ENCODE assay signal across 26 cellular contexts in the genomic region with DNA sequence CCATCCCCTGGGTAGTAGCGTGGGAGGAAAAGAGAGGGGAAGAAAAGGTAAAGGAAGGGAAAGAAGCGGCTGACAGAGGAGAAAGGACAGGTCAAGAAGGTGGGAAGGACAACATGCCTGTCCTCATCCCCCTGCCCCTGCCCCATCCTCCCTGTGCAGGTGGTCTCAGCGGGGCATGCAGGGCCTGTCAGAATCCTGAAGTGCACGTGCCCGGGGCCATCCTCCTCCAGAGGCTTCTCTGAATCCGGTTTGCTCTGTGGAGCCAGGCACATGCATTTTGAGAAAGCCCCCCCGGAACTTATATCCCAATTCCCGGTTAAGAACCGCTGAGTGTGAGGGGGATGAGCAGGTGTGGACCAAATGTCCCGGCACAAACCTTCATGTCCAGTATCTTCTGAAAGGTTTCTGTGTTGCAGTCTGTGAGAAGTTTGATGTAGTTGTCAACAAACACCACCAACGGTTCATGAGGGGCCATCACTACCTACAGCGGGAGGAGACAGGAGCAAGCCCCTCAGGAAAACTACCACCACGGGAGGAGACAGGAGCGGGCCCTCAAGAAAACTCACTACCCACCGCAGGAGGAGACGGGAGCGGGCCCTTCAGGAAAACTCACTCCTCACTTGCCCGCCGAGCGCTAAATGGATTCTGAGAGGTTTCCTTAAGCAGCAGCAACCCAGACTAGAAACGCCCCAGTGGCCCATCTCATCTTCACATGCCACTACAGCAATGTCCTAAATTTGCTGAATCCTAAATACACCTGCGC.
DNase-seq lines count a peak whose midpoint lies in the region; ATAC-seq, FAIRE-seq and TF ChIP-seq lines count a peak whose summit lies in the region.
"Had no signal": no experiment of that assay in that cellular context is flagged by ENCODE, and none has a peak within 500 bp of the region (broad histone marks: within the 10 kb centered on the region; RNA-seq: fewer than 3 reads in every experiment).

No MANE protein-coding gene starts in this region.

- H3K36me3 ChIP-seq in upper lobe of left lung = peaks cover 0 to 39% (median 24%) of the 10 kb centered on the region in 4 donors
- H3K36me3 ChIP-seq: SJCRH30 had no signal

- peak overlapping the region; percentile 81 for H3K27ac Mint-ChIP-seq in activated CD4-positive, alpha-beta T cell treated with anti-CD3 and anti-CD28 coated beads, Interleukin-2, amount 10 ng/mL, durations not matched to agents 7 days and 5 days
- peak overlapping the region in 3 of 5 experiments; percentile 20 to 57 (median 45) for H3K27ac Mint-ChIP-seq in brain
- H3K27ac Mint-ChIP-seq in neural crest cell (ENCODE audit: unreplicated experiment) = peak overlapping the region; percentile 75

- H3K4me3 Mint-ChIP-seq in activated CD4-positive, alpha-beta T cell treated with anti-CD3 and anti-CD28 coated beads, Interleukin-2, amount 10 ng/mL, durations not matched to agents 7 days and 5 days = no peak overlapping the region
- H3K4me3 Mint-ChIP-seq in brain = no peak overlapping the region
- no peak overlapping the region for H3K4me3 Mint-ChIP-seq in neural crest cell
- H3K4me3 Mint-ChIP-seq: CD4-positive, alpha-beta memory T cell had no signal

- DNase-seq in activated CD4-positive, alpha-beta T cell treated with anti-CD3 and anti-CD28 coated beads, Interleukin-2, amount 10 ng/mL, durations not matched to agents 7 days and 5 days = no peak
- no peak for DNase-seq in activated CD4-positive, alpha-beta T cell treated with anti-CD3 and anti-CD28 coated beads, Interleukin-2, amount 50 U/mL, for 1 hour
- DNase-seq in neural crest cell (ENCODE audit: low read depth, low spot score) (no peak), upper lobe of left lung (no peak), GM12891 (ENCODE audit: insufficient read length, low spot score) (no peak), SW480 (ENCODE audit: low spot score) (no peak)
- DNase-seq: ACHN; Caco-2; CD4-positive, alpha-beta memory T cell; DMS 273 treated with DMSO at 0.1 percent for 48 hours; DMS79 treated with DMSO at 0.1 percent for 48 hours; GOT3; NCI-H1092 treated with DMSO at 0.1 percent for 48 hours; NCI-H146; NCI-H2029 treated with DMSO at 0.1 percent for 48 hours; NCI-H345; NCI-H524; NCI-H774; NK-92 treated with Interleukin-12 subunit alpha and Interleukin-12 subunit beta, amount 100 ng/mL, for 24 hours; Peyer's patch; SJCRH30 had no signal

- H3K4me1 Mint-ChIP-seq in activated CD4-positive, alpha-beta T cell treated with anti-CD3 and anti-CD28 coated beads, Interleukin-2, amount 10 ng/mL, durations not matched to agents 7 days and 5 days = peaks cover 11% of the 10 kb centered on the region
- H3K4me1 Mint-ChIP-seq in brain = peaks cover 24% of the 10 kb centered on the region
- H3K4me1 Mint-ChIP-seq in neural crest cell = peaks cover 14% of the 10 kb centered on the region

- no peaks in the 10 kb centered on the region for H3K27me3 ChIP-seq in upper lobe of left lung
- H3K27me3 ChIP-seq: BLaER1, Peyer's patch, SJCRH30 had no signal

- no peaks in the 10 kb centered on the region for H3K9me3 Mint-ChIP-seq in activated CD4-positive, alpha-beta T cell treated with anti-CD3 and anti-CD28 coated beads, Interleukin-2, amount 10 ng/mL, durations not matched to agents 7 days and 5 days
- H3K9me3 Mint-ChIP-seq in brain (peaks cover 0 to 7% (median 0%) of the 10 kb centered on the region in 5 experiments), neural crest cell (no peaks in the 10 kb centered on the region)

- no peak for TF ChIP-seq CTCF in brain (conservative IDR thresholded peaks at IDR 0.05)
- no peak for TF ChIP-seq CTCF in neural crest cell (conservative IDR thresholded peaks at IDR 0.05)
- no peak for TF ChIP-seq CTCF in upper lobe of left lung (IDR thresholded peaks at IDR 0.05)

- CTCF ChIA-PET in activated CD4-positive, alpha-beta T cell treated with anti-CD3 and anti-CD28 coated beads, Interleukin-2, amount 10 ng/mL, durations not matched to agents 7 days and 5 days (lab: Charles Lee) = no interaction called here

- peak overlapping the region; percentile 2 to 64 (median 20) for H3K27ac ChIP-seq in upper lobe of left lung
- H3K27ac ChIP-seq: 22Rv1, BLaER1, KMS-11, Peyer's patch, SJCRH30 had no signal

- 89 to 91% methylated on average over 18 to 22 of the region's 22 CpGs for WGBS in upper lobe of left lung, 2 donors

- no peaks in the 10 kb centered on the region for H3K27me3 Mint-ChIP-seq in activated CD4-positive, alpha-beta T cell treated with anti-CD3 and anti-CD28 coated beads, Interleukin-2, amount 10 ng/mL, durations not matched to agents 7 days and 5 days
- H3K27me3 Mint-ChIP-seq in brain = no peaks in the 10 kb centered on the region
- no peaks in the 10 kb centered on the region for H3K27me3 Mint-ChIP-seq in neural crest cell (ENCODE audit: low read depth)
- H3K27me3 Mint-ChIP-seq: CD4-positive, alpha-beta memory T cell had no signal

- no peak overlapping the region for H3K4me3 ChIP-seq in upper lobe of left lung
- H3K4me3 ChIP-seq: BLaER1, Peyer's patch, SJCRH30 had no signal

- ATAC-seq in upper lobe of left lung (ENCODE audit: low FRiP score in 2 of 2) (no peak), GM18870 (IDR thresholded peaks at IDR 0.05; ENCODE audit: unreplicated experiment) (no peak)

- FAIRE-seq in GM12891 (lab: Jason Lieb, UNC) = no peak

- TF ChIP-seq POLR2A in upper lobe of left lung (IDR thresholded peaks at IDR 0.05) (no peak), GM12891 (IDR thresholded peaks at IDR 0.05; ENCODE audit: low read depth, low read length) (no peak)

- POLR2A ChIA-PET in activated CD4-positive, alpha-beta T cell treated with anti-CD3 and anti-CD28 coated beads, Interleukin-2, amount 10 ng/mL, durations not matched to agents 7 days and 5 days (lab: Charles Lee) = no interaction called here

- peaks cover 4 to 41% (median 23%) of the 10 kb centered on the region in 4 donors for H3K4me1 ChIP-seq in upper lobe of left lung
- H3K4me1 ChIP-seq: BLaER1, Caco-2, Peyer's patch, SJCRH30 had no signal

- H3K36me3 Mint-ChIP-seq in activated CD4-positive, alpha-beta T cell treated with anti-CD3 and anti-CD28 coated beads, Interleukin-2, amount 10 ng/mL, durations not matched to agents 7 days and 5 days (ENCODE audit: low read depth) = peaks cover 25% of the 10 kb centered on the region
- H3K36me3 Mint-ChIP-seq in brain (peaks cover 70% of the 10 kb centered on the region), neural crest cell (ENCODE audit: low read depth) (peaks cover 16% of the 10 kb centered on the region)

- no peaks in the 10 kb centered on the region for H3K9me3 ChIP-seq in upper lobe of left lung
- H3K9me3 ChIP-seq: BLaER1, Caco-2, Peyer's patch, SJCRH30 had no signal

- no peak for TF ChIP-seq EP300 in upper lobe of left lung (IDR thresholded peaks at IDR 0.05)

TF ChIP-seq in GM12891, 5 proteins besides CTCF, POLR2A, EP300 and RAD21:
- no peak for TF ChIP-seq SPI1 (IDR thresholded peaks at IDR 0.05; ENCODE audit: low read depth, low read length)
- no peak for TF ChIP-seq TAF1 (IDR thresholded peaks at IDR 0.05; ENCODE audit: low read depth, low read length)
- TF ChIP-seq PAX5 (IDR thresholded peaks at IDR 0.05; ENCODE audit: insufficient read depth, low read length, severe bottlenecking) = no peak
- no peak for TF ChIP-seq POLR2AphosphoS5 (IDR thresholded peaks at IDR 0.05; ENCODE audit: low read depth, low read length)
- no peak for TF ChIP-seq POU2F2 (IDR thresholded peaks at IDR 0.05; ENCODE audit: low read depth, low read length)
